Comparison of ENCODE assay signal across 1 cellular context in the genomic region with DNA sequence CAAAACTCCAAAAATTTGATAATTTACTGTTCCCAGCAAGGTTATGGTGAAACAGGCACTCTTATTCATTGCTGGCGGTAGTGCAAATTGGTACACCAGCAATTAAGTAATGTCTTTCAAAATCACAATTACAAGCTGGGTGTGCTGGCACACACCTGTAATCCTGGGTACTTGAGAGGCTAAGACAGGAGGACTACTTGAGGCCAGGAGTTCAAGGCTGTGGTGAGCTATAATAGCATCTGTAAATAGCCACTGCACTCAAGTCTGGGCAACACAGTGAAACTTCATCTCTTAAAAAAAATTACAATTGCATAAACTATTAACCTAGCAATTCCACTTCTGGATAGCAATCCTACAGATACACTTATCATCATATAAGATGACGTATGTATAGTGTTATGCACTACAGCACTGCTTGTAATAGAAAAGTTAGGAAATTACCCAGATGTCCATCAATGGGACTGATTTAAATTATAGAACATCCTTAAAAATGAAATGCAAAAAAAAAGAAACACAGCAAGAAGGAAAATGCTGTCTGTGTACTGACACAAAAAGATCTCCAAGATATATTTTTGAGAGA.
TF ChIP-seq lines count a peak whose summit lies in the region.

No MANE protein-coding gene starts in this region.

TF ChIP-seq in HEK293, 187 proteins besides CTCF, POLR2A, EP300 and RAD21 (continued from another document and continues in another):
- TF ChIP-seq ZNF174 (tag by site-specific recombination; IDR thresholded peaks at IDR 0.05) (no peak), SP3 (tag by site-specific recombination; IDR thresholded peaks at IDR 0.05) (no peak), ZNF510 (tag by site-specific recombination; IDR thresholded peaks at IDR 0.05; ENCODE audit: insufficient replicate concordance) (no peak), SCRT2 (tag by site-specific recombination; IDR thresholded peaks at IDR 0.05) (0 out of 2 replicates have a peak, but pooled peaks have one; percentile 42), ZNF121 (tag by site-specific recombination; IDR thresholded peaks at IDR 0.05) (no peak), ZNF391 (tag by site-specific recombination; IDR thresholded peaks at IDR 0.05; ENCODE audit: borderline replicate concordance, low read depth) (no peak), ZNF792 (tag by site-specific recombination; IDR thresholded peaks at IDR 0.05) (no peak), ZNF416 (tag by site-specific recombination; IDR thresholded peaks at IDR 0.05) (no peak), ZNF404 (tag by site-specific recombination; IDR thresholded peaks at IDR 0.05) (no peak), ZNF19 (tag by site-specific recombination; IDR thresholded peaks at IDR 0.05; ENCODE audit: low read depth) (no peak), ZFHX2 (tag by site-specific recombination; conservative IDR thresholded peaks at IDR 0.05) (no peak), SP7 (tag by site-specific recombination; IDR thresholded peaks at IDR 0.05) (peak; percentile 77; the same call in 1 of the 2 replicates), IKZF3 (tag by site-specific recombination; IDR thresholded peaks at IDR 0.05) (no peak), PRDM1 (tag by site-specific recombination; IDR thresholded peaks at IDR 0.05) (no peak), ZNF239 (tag by site-specific recombination; IDR thresholded peaks at IDR 0.05) (no peak), HOXD13 (CRISPR knock-in tag; IDR thresholded peaks at IDR 0.05; ENCODE audit: borderline replicate concordance) (no peak), ZBTB1 (tag by site-specific recombination; IDR thresholded peaks at IDR 0.05) (no peak), ZNF202 (tag by site-specific recombination; IDR thresholded peaks at IDR 0.05; ENCODE audit: borderline replicate concordance) (no peak), ZNF155 (tag by site-specific recombination; IDR thresholded peaks at IDR 0.05) (no peak), ZNF785 (tag by site-specific recombination; IDR thresholded peaks at IDR 0.05) (no peak), ZNF701 (tag by site-specific recombination; IDR thresholded peaks at IDR 0.05) (no peak), SCRT1 (tag by site-specific recombination; IDR thresholded peaks at IDR 0.05; ENCODE audit: borderline replicate concordance) (peak; percentile 62), ZNF266 (tag by site-specific recombination; IDR thresholded peaks at IDR 0.05; ENCODE audit: low read depth) (no peak), ZNF473 (tag by site-specific recombination; IDR thresholded peaks at IDR 0.05) (no peak), KLF1 (tag by site-specific recombination; IDR thresholded peaks at IDR 0.05) (no peak), ZNF707 (tag by site-specific recombination; IDR thresholded peaks at IDR 0.05) (no peak), ZNF843 (tag by site-specific recombination; IDR thresholded peaks at IDR 0.05) (no peak), ZNF138 (tag by site-specific recombination; IDR thresholded peaks at IDR 0.05; ENCODE audit: borderline replicate concordance) (no peak), GLIS2 (tag by site-specific recombination; IDR thresholded peaks at IDR 0.05) (no peak)
- TF ChIP-seq, protein P1, sequence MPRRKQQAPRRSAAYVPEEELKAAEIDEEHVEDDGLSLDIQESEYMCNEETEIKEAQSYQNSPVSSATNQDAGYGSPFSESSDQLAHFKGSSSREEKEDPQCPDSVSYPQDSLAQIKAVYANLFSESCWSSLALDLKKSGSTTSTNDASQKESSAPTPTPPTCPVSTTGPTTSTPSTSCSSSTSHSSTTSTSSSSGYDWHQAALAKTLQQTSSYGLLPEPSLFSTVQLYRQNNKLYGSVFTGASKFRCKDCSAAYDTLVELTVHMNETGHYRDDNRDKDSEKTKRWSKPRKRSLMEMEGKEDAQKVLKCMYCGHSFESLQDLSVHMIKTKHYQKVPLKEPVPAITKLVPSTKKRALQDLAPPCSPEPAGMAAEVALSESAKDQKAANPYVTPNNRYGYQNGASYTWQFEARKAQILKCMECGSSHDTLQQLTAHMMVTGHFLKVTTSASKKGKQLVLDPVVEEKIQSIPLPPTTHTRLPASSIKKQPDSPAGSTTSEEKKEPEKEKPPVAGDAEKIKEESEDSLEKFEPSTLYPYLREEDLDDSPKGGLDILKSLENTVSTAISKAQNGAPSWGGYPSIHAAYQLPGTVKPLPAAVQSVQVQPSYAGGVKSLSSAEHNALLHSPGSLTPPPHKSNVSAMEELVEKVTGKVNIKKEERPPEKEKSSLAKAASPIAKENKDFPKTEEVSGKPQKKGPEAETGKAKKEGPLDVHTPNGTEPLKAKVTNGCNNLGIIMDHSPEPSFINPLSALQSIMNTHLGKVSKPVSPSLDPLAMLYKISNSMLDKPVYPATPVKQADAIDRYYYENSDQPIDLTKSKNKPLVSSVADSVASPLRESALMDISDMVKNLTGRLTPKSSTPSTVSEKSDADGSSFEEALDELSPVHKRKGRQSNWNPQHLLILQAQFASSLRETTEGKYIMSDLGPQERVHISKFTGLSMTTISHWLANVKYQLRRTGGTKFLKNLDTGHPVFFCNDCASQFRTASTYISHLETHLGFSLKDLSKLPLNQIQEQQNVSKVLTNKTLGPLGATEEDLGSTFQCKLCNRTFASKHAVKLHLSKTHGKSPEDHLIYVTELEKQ (tag by site-specific recombination; IDR thresholded peaks at IDR 0.05; ENCODE audit: borderline replicate concordance): no peak
- TF ChIP-seq, protein P2, sequence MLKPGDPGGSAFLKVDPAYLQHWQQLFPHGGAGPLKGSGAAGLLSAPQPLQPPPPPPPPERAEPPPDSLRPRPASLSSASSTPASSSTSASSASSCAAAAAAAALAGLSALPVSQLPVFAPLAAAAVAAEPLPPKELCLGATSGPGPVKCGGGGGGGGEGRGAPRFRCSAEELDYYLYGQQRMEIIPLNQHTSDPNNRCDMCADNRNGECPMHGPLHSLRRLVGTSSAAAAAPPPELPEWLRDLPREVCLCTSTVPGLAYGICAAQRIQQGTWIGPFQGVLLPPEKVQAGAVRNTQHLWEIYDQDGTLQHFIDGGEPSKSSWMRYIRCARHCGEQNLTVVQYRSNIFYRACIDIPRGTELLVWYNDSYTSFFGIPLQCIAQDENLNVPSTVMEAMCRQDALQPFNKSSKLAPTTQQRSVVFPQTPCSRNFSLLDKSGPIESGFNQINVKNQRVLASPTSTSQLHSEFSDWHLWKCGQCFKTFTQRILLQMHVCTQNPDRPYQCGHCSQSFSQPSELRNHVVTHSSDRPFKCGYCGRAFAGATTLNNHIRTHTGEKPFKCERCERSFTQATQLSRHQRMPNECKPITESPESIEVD (tag by site-specific recombination; IDR thresholded peaks at IDR 0.05): peak; percentile 83
- TF ChIP-seq, protein P3, sequence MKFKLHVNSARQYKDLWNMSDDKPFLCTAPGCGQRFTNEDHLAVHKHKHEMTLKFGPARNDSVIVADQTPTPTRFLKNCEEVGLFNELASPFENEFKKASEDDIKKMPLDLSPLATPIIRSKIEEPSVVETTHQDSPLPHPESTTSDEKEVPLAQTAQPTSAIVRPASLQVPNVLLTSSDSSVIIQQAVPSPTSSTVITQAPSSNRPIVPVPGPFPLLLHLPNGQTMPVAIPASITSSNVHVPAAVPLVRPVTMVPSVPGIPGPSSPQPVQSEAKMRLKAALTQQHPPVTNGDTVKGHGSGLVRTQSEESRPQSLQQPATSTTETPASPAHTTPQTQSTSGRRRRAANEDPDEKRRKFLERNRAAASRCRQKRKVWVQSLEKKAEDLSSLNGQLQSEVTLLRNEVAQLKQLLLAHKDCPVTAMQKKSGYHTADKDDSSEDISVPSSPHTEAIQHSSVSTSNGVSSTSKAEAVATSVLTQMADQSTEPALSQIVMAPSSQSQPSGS (tag by site-specific recombination; IDR thresholded peaks at IDR 0.05; ENCODE audit: low read depth): peak; percentile 89
- TF ChIP-seq, protein P4, sequence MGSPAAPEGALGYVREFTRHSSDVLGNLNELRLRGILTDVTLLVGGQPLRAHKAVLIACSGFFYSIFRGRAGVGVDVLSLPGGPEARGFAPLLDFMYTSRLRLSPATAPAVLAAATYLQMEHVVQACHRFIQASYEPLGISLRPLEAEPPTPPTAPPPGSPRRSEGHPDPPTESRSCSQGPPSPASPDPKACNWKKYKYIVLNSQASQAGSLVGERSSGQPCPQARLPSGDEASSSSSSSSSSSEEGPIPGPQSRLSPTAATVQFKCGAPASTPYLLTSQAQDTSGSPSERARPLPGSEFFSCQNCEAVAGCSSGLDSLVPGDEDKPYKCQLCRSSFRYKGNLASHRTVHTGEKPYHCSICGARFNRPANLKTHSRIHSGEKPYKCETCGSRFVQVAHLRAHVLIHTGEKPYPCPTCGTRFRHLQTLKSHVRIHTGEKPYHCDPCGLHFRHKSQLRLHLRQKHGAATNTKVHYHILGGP (tag by site-specific recombination; IDR thresholded peaks at IDR 0.05): no peak
- TF ChIP-seq, protein P5, sequence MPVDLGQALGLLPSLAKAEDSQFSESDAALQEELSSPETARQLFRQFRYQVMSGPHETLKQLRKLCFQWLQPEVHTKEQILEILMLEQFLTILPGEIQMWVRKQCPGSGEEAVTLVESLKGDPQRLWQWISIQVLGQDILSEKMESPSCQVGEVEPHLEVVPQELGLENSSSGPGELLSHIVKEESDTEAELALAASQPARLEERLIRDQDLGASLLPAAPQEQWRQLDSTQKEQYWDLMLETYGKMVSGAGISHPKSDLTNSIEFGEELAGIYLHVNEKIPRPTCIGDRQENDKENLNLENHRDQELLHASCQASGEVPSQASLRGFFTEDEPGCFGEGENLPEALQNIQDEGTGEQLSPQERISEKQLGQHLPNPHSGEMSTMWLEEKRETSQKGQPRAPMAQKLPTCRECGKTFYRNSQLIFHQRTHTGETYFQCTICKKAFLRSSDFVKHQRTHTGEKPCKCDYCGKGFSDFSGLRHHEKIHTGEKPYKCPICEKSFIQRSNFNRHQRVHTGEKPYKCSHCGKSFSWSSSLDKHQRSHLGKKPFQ (tag by site-specific recombination; IDR thresholded peaks at IDR 0.05): peak; percentile 28; the same call in 1 of the 2 replicates
- TF ChIP-seq, protein P6, sequence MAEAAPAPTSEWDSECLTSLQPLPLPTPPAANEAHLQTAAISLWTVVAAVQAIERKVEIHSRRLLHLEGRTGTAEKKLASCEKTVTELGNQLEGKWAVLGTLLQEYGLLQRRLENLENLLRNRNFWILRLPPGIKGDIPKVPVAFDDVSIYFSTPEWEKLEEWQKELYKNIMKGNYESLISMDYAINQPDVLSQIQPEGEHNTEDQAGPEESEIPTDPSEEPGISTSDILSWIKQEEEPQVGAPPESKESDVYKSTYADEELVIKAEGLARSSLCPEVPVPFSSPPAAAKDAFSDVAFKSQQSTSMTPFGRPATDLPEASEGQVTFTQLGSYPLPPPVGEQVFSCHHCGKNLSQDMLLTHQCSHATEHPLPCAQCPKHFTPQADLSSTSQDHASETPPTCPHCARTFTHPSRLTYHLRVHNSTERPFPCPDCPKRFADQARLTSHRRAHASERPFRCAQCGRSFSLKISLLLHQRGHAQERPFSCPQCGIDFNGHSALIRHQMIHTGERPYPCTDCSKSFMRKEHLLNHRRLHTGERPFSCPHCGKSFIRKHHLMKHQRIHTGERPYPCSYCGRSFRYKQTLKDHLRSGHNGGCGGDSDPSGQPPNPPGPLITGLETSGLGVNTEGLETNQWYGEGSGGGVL (tag by site-specific recombination; IDR thresholded peaks at IDR 0.05): no peak
- TF ChIP-seq, protein P7, sequence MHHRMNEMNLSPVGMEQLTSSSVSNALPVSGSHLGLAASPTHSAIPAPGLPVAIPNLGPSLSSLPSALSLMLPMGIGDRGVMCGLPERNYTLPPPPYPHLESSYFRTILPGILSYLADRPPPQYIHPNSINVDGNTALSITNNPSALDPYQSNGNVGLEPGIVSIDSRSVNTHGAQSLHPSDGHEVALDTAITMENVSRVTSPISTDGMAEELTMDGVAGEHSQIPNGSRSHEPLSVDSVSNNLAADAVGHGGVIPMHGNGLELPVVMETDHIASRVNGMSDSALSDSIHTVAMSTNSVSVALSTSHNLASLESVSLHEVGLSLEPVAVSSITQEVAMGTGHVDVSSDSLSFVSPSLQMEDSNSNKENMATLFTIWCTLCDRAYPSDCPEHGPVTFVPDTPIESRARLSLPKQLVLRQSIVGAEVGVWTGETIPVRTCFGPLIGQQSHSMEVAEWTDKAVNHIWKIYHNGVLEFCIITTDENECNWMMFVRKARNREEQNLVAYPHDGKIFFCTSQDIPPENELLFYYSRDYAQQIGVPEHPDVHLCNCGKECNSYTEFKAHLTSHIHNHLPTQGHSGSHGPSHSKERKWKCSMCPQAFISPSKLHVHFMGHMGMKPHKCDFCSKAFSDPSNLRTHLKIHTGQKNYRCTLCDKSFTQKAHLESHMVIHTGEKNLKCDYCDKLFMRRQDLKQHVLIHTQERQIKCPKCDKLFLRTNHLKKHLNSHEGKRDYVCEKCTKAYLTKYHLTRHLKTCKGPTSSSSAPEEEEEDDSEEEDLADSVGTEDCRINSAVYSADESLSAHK (tag by site-specific recombination; IDR thresholded peaks at IDR 0.05): no peak
- TF ChIP-seq, protein P8, sequence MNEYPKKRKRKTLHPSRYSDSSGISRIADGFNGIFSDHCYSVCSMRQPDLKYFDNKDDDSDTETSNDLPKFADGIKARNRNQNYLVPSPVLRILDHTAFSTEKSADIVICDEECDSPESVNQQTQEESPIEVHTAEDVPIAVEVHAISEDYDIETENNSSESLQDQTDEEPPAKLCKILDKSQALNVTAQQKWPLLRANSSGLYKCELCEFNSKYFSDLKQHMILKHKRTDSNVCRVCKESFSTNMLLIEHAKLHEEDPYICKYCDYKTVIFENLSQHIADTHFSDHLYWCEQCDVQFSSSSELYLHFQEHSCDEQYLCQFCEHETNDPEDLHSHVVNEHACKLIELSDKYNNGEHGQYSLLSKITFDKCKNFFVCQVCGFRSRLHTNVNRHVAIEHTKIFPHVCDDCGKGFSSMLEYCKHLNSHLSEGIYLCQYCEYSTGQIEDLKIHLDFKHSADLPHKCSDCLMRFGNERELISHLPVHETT (tag by site-specific recombination; IDR thresholded peaks at IDR 0.05): no peak
- TF ChIP-seq, protein P9, sequence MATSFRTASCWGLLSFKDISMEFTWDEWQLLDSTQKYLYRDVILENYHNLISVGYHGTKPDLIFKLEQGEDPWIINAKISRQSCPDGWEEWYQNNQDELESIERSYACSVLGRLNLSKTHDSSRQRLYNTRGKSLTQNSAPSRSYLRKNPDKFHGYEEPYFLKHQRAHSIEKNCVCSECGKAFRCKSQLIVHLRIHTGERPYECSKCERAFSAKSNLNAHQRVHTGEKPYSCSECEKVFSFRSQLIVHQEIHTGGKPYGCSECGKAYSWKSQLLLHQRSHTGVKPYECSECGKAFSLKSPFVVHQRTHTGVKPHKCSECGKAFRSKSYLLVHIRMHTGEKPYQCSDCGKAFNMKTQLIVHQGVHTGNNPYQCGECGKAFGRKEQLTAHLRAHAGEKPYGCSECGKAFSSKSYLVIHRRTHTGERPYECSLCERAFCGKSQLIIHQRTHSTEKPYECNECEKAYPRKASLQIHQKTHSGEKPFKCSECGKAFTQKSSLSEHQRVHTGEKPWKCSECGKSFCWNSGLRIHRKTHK (tag by site-specific recombination; IDR thresholded peaks at IDR 0.05): no peak
